ENCODE assay signal across 8 cellular contexts in the genomic region with DNA sequence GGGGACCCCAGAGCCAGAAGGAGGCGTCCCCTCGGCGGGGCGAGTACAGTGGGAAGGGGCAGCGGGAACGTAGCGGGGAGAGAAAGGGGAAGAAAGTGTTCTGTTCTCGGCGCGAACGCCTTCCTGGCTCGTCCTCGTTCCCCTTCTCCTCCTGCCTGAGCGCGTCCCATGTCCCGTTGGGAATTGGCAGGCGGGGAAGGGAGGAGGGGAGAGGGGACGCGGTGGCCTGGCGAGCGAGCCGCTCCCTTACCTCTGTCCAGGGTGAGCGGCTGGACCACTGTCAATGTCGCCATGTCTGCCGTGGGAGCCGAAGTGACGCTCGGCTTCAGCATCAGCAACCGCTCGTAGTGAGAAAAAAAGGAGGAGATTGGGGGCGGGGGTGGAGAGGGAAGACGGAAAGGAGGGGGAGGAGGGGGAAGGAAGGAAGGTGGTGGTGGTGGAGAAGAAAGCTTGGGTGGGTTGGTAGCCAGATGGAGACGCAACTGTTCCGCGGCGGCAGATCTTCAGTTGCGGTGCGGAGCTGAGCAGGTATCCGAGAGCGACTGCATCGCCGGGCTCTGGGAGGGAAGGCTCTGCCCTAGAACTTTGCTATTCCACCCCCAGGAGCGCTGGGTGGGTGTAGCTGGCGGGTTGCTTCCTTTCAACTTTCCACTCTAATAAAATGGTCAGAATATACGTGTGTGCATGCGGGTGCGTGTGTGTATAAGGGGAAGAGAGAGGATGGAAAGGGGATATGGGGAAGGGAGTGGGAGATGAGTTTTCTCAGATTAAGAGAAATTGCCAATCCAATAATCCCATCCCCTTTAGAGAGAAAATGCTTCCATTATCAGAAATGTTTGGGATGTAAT. TPM values are rescaled to one million over a fixed set of nuclear protein-coding genes. Genes with fewer than 3 reads are reported as not detected.
A peak's percentile ranks its signal among the peaks of the same experiment; 100 is the strongest.
DNase-seq lines count a peak whose midpoint lies in the region; ATAC-seq and TF ChIP-seq lines count a peak whose summit lies in the region.

TSS of gene LIN7A (minus strand) at position 544 of the 848 bp plus-strand sequence. CDS start at position 332, 212 bp downstream.

- H3K4me1 Mint-ChIP-seq in endothelial cell (ENCODE audit: unreplicated experiment): peaks cover 12% of the 10 kb centered on the region
- peaks cover 26% of the 10 kb centered on the region for H3K4me1 Mint-ChIP-seq in mesothelial cell of epicardium

- TF ChIP-seq POLR2A in uterus (IDR thresholded peaks at IDR 0.05): no peak

- no peaks in the 10 kb centered on the region for H3K9me3 ChIP-seq in uterus

- H3K27ac Mint-ChIP-seq in endothelial cell (ENCODE audit: unreplicated experiment) (no peak within 1 kb of the TSS), mesothelial cell of epicardium (no peak within 1 kb of the TSS)

- peak within 1 kb of the TSS; percentile 77 to 89 for H3K4me3 ChIP-seq in uterus

- H3K4me3 Mint-ChIP-seq in endothelial cell (ENCODE audit: unreplicated experiment) (peak within 1 kb of the TSS; percentile 98), mesothelial cell of epicardium (peak within 1 kb of the TSS; percentile 92)

- peak; percentile 37 to 56 for DNase-seq in NCI-H446 (lab: John Stamatoyannopoulos, UW)
- no peak for DNase-seq in NCI-H446 treated with DMSO at 0.1 percent for 48 hours (lab: John Stamatoyannopoulos, UW)
- peak; percentile 94 for DNase-seq in NCI-H69 (lab: John Stamatoyannopoulos, UW)
- peak; percentile 45 for DNase-seq in endothelial cell (ENCODE audit: low spot score)
- DNase-seq in mesothelial cell of epicardium (ENCODE audit: low spot score in 2 of 2, unreplicated experiment in 2 of 2): peak; percentile 31 to 63
- peak; percentile 47 to 58 for DNase-seq in uterus
- DNase-seq in T-helper 9 cell: no peak

- H3K36me3 ChIP-seq in uterus: no peaks in the 10 kb centered on the region

- H3K27me3 Mint-ChIP-seq in endothelial cell (ENCODE audit: unreplicated experiment) (peaks cover 3% of the 10 kb centered on the region), mesothelial cell of epicardium (ENCODE audit: low read depth) (peaks cover 39% of the 10 kb centered on the region)

- TF ChIP-seq CTCF in endothelial cell (IDR thresholded peaks at IDR 0.05; ENCODE audit: unreplicated experiment) (no peak), mesothelial cell of epicardium (IDR thresholded peaks at IDR 0.05; ENCODE audit: unreplicated experiment) (no peak), uterus (IDR thresholded peaks at IDR 0.05) (no peak)

- H3K4me1 ChIP-seq in uterus: no peaks in the 10 kb centered on the region

- H3K36me3 Mint-ChIP-seq in endothelial cell (ENCODE audit: low read depth, unreplicated experiment) (no peaks in the 10 kb centered on the region), mesothelial cell of epicardium (no peaks in the 10 kb centered on the region)

- H3K27me3 ChIP-seq in uterus: no peaks in the 10 kb centered on the region

- peak within 1 kb of the TSS; percentile 95 to 96 for H3K27ac ChIP-seq in uterus

- peak; percentile 12 for ATAC-seq in HG02981 (IDR thresholded peaks at IDR 0.05; ENCODE audit: unreplicated experiment)

- H3K9me3 Mint-ChIP-seq in endothelial cell (ENCODE audit: unreplicated experiment) (no peaks in the 10 kb centered on the region), mesothelial cell of epicardium (no peaks in the 10 kb centered on the region)

- intact Hi-C loops in uterus (cut with DNase I; ENCODE audit: low total_unique reads): no loop called here

RNA-seq across cellular contexts. Expression of gene LIN7A, which starts in this region (rescaled TPM):
- total RNA-seq in endothelial cell (ENCODE audit: unreplicated experiment) (34.0 TPM), mesothelial cell of epicardium (9.0 to 10.0 TPM (median 9.9 TPM) in 3 replicates), uterus (10 to 100 TPM; 10.2 to 31.2 (median 16.5) TPM)

Comparison
In these comparisons a context has a peak if more than half of its experiments do, and no peak if none do; other contexts are left out.
1. DNase-seq: peak in NCI-H446 (2 of 2), NCI-H69 (single experiment), endothelial cell (single experiment), mesothelial cell of epicardium (2 of 2) and uterus (2 of 2); none in NCI-H446 treated with DMSO at 0.1 percent for 48 hours (single experiment) and T-helper 9 cell (single experiment).